In genomic region chr2:217837001-217837491, GRCh38 we compare ENCODE assay signal across 8 cellular contexts.
DNase-seq lines count a peak whose midpoint lies in the region; ATAC-seq and TF ChIP-seq lines count a peak whose summit lies in the region.

No MANE protein-coding gene starts in this region.

- DNase-seq in AG09319 (ENCODE audit: extremely low read depth, low read depth) (peak; percentile 52), NCI-H774 (lab: John Stamatoyannopoulos, UW) (peak; percentile 3), fibroblast of gingiva (ENCODE audit: low read depth) (peak; percentile 67), activated gamma-delta T cell (lab: John Stamatoyannopoulos, UW) (no peak), GM19240 (ENCODE audit: insufficient read length, low spot score) (no peak)

- H3K36me3 Mint-ChIP-seq in nephron (ENCODE audit: low read depth) = peaks cover 29% of the 10 kb centered on the region

- TF ChIP-seq CTCF in AG09319 (IDR thresholded peaks at IDR 0.05; ENCODE audit: low read depth, low read length) (peak; percentile 38), nephron (IDR thresholded peaks at IDR 0.05; ENCODE audit: unreplicated experiment in 3 of 3) (no peak)

- no peaks in the 10 kb centered on the region for H3K9me3 Mint-ChIP-seq in nephron

- no peak overlapping the region for H3K4me3 Mint-ChIP-seq in nephron

- ATAC-seq in HG02798 (IDR thresholded peaks at IDR 0.05; ENCODE audit: poor library complexity, unreplicated experiment) (no peak), GM19395 (IDR thresholded peaks at IDR 0.05; ENCODE audit: unreplicated experiment) (no peak)

- H3K4me1 Mint-ChIP-seq in nephron = peaks cover 24% of the 10 kb centered on the region

- H3K27me3 Mint-ChIP-seq in nephron (ENCODE audit: low read depth) = no peaks in the 10 kb centered on the region

- H3K27ac Mint-ChIP-seq in nephron = peak overlapping the region; percentile 79 to 93 (median 86)

Comparison
In these comparisons a context has a peak if more than half of its experiments do, and no peak if none do; other contexts are left out.
1. DNase-seq: peak in AG09319 (single experiment), NCI-H774 (single experiment) and fibroblast of gingiva (single experiment); none in activated gamma-delta T cell (single experiment) and GM19240 (single experiment).